In the genomic region with DNA sequence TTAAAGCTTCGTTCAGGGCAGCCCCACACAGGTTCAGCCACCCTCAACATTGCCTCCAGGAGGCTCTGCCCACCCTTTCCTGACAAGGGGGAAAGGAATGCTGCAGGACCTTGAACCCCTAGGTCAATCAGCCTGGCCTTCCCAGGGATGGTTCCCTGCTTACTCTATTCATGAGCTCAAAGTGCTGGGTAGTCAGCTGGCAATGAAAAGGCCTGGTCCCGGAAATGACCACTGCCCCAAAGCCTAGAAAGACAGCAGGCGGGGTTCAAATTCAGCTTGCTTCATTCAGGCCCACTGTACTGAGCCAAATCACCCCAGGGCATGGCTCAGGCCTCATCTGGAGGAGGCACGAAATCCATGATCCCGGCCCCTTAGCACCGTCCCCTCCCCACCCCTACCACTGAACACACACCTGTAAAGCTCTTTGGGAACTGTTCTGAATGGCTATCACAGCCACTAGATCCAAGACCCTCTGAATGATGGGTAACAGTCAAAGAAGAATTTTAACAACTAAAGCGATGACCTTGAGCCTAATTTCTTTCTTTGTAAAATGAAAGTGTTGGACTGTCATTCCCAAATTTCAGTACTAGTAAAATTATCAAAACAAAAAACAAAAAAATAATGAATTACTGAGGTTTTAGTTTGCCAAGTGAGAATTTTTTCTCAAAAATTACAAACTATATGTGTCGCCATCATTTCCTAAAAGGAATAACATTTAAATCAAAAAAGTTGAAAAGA, we compare ENCODE assay signal across 2 cellular contexts.
TF ChIP-seq lines count a peak whose summit lies in the region.

No MANE protein-coding gene starts in this region.

TF ChIP-seq in H1, 55 proteins besides CTCF, POLR2A, EP300 and RAD21:
- TF ChIP-seq CTBP2 (IDR thresholded peaks at IDR 0.05; ENCODE audit: borderline replicate concordance, insufficient read depth, insufficient read length, low read length) (no peak), EZH2 (IDR thresholded peaks at IDR 0.05; ENCODE audit: low read depth, low read length, severe bottlenecking) (no peak), ATF2 (IDR thresholded peaks at IDR 0.05; ENCODE audit: low read length) (no peak), NRF1 (IDR thresholded peaks at IDR 0.05; ENCODE audit: low read depth, low read length) (no peak), HDAC6 (IDR thresholded peaks at IDR 0.05; ENCODE audit: low read depth, low read length) (no peak), CBX8 (IDR thresholded peaks at IDR 0.05; ENCODE audit: borderline replicate concordance, low read depth, low read length) (no peak), YY1 (IDR thresholded peaks at IDR 0.05; ENCODE audit: low read depth, low read length) (no peak), HDAC2 (IDR thresholded peaks at IDR 0.05; ENCODE audit: borderline replicate concordance in 1 of 2, low read depth in 2 of 2, low read length in 2 of 2) (no peak), SRF (IDR thresholded peaks at IDR 0.05; ENCODE audit: low read depth, low read length) (no peak), EGR1 (IDR thresholded peaks at IDR 0.05; ENCODE audit: borderline replicate concordance, low read depth, low read length) (no peak), ZNF274 (IDR thresholded peaks at IDR 0.05; ENCODE audit: borderline replicate concordance, extremely low read depth, low read length) (no peak), POLR2AphosphoS5 (IDR thresholded peaks at IDR 0.05; ENCODE audit: low read depth, low read length) (no peak), RNF2 (IDR thresholded peaks at IDR 0.05; ENCODE audit: borderline replicate concordance, low read depth, low read length, missing control alignments, poor library complexity, severe bottlenecking) (no peak), RBBP5 (IDR thresholded peaks at IDR 0.05; ENCODE audit: borderline replicate concordance, low read depth, low read length) (no peak), GTF2F1 (IDR thresholded peaks at IDR 0.05; ENCODE audit: borderline replicate concordance, low read depth, low read length) (no peak)

TF ChIP-seq in GM12891, 5 proteins besides CTCF, POLR2A, EP300 and RAD21:
- no peak for TF ChIP-seq TAF1 (IDR thresholded peaks at IDR 0.05; ENCODE audit: low read depth, low read length)
- no peak for TF ChIP-seq POU2F2 (IDR thresholded peaks at IDR 0.05; ENCODE audit: low read depth, low read length)
- no peak for TF ChIP-seq POLR2AphosphoS5 (IDR thresholded peaks at IDR 0.05; ENCODE audit: low read depth, low read length)
- TF ChIP-seq SPI1 (IDR thresholded peaks at IDR 0.05; ENCODE audit: low read depth, low read length) = no peak
- TF ChIP-seq PAX5 (IDR thresholded peaks at IDR 0.05; ENCODE audit: insufficient read depth, low read length, severe bottlenecking) = no peak
TF ChIP-seq in GM12891: peak in this region for 0.
